Comparison of ENCODE assay signal across 1 cellular context in the genomic region with DNA sequence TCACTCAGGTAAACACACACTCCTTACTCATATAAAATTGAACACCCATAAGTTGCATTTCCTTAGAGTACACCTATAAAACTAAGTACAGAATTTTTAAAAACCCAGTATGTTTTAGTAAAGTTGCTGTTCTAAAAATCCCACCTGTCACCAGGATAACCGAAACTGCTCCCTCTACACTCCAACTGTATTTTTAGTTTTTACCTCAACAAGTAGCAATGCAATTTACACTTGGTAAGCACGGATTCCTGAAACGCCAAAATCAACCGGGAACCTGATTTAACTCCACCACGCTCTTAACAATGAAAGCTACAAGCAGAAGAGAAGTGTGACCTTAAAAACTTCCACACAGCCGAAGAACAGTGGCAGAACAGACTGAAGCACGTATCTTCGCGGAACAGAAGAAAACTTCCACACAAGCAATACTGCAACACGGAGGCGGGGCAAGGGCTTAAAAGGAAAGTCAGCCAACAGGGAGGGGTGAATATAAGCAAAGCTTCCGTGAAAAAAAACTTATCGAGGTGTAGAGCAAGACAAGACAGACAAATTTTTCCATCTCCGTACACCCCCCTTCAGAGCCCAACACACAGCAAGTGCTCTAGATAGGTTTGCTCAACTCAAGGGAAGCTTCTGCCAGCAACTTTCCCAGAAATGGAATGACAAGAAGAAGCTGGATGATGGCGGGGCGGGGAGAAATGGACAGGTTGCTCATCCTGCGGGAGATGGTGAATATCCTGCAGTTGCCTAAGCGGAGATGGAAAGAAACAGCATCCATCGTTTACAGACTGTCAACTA.
A peak's percentile ranks its signal among the peaks of the same experiment; 100 is the strongest.
TF ChIP-seq lines count a peak whose summit lies in the region.

No MANE protein-coding gene starts in this region.

TF ChIP-seq in HepG2, 621 proteins besides CTCF, POLR2A, EP300 and RAD21 (continued from another document and continues in another):
- TF ChIP-seq, protein P1, sequence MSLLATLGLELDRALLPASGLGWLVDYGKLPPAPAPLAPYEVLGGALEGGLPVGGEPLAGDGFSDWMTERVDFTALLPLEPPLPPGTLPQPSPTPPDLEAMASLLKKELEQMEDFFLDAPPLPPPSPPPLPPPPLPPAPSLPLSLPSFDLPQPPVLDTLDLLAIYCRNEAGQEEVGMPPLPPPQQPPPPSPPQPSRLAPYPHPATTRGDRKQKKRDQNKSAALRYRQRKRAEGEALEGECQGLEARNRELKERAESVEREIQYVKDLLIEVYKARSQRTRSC (CRISPR knock-in tag; IDR thresholded peaks at IDR 0.05; ENCODE audit: low read depth): 0 out of 2 replicates have a peak, but pooled peaks have one; percentile 15
- TF ChIP-seq TGIF2 (CRISPR knock-in tag; IDR thresholded peaks at IDR 0.05): peak; percentile 81
- TF ChIP-seq ATF7-NPFF (CRISPR knock-in tag; IDR thresholded peaks at IDR 0.05; ENCODE audit: low read depth): 0 out of 2 replicates have a peak, but pooled peaks have one; percentile 13
- TF ChIP-seq SOX5 (CRISPR knock-in tag; IDR thresholded peaks at IDR 0.05; ENCODE audit: borderline replicate concordance): peak; percentile 19; the same call in 1 of the 2 replicates
- TF ChIP-seq ZNF577 (CRISPR knock-in tag; IDR thresholded peaks at IDR 0.05; ENCODE audit: borderline replicate concordance, low read depth): 0 out of 2 replicates have a peak, but pooled peaks have one; percentile 3
- peak; percentile 21; the same call in 1 of the 2 replicates for TF ChIP-seq ZSCAN9 (CRISPR knock-in tag; IDR thresholded peaks at IDR 0.05; ENCODE audit: borderline replicate concordance)
- TF ChIP-seq, protein P2, sequence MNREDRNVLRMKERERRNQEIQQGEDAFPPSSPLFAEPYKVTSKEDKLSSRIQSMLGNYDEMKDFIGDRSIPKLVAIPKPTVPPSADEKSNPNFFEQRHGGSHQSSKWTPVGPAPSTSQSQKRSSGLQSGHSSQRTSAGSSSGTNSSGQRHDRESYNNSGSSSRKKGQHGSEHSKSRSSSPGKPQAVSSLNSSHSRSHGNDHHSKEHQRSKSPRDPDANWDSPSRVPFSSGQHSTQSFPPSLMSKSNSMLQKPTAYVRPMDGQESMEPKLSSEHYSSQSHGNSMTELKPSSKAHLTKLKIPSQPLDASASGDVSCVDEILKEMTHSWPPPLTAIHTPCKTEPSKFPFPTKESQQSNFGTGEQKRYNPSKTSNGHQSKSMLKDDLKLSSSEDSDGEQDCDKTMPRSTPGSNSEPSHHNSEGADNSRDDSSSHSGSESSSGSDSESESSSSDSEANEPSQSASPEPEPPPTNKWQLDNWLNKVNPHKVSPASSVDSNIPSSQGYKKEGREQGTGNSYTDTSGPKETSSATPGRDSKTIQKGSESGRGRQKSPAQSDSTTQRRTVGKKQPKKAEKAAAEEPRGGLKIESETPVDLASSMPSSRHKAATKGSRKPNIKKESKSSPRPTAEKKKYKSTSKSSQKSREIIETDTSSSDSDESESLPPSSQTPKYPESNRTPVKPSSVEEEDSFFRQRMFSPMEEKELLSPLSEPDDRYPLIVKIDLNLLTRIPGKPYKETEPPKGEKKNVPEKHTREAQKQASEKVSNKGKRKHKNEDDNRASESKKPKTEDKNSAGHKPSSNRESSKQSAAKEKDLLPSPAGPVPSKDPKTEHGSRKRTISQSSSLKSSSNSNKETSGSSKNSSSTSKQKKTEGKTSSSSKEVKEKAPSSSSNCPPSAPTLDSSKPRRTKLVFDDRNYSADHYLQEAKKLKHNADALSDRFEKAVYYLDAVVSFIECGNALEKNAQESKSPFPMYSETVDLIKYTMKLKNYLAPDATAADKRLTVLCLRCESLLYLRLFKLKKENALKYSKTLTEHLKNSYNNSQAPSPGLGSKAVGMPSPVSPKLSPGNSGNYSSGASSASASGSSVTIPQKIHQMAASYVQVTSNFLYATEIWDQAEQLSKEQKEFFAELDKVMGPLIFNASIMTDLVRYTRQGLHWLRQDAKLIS (CRISPR knock-in tag; IDR thresholded peaks at IDR 0.05): peak; percentile 90
- TF ChIP-seq SIX4 (CRISPR knock-in tag; IDR thresholded peaks at IDR 0.05): no peak
- TF ChIP-seq RBFOX2 (IDR thresholded peaks at IDR 0.05; ENCODE audit: low read depth, low read length): peak; percentile 44; the same call in 1 of the 2 replicates
- TF ChIP-seq ZNF788 (CRISPR knock-in tag; IDR thresholded peaks at IDR 0.05; ENCODE audit: borderline replicate concordance): no peak
- 0 out of 2 replicates have a peak, but pooled peaks have one; percentile 45 for TF ChIP-seq KAT7 (CRISPR knock-in tag; IDR thresholded peaks at IDR 0.05; ENCODE audit: borderline replicate concordance)
- TF ChIP-seq MAFG (CRISPR knock-in tag; IDR thresholded peaks at IDR 0.05): no peak
- TF ChIP-seq, protein P3, sequence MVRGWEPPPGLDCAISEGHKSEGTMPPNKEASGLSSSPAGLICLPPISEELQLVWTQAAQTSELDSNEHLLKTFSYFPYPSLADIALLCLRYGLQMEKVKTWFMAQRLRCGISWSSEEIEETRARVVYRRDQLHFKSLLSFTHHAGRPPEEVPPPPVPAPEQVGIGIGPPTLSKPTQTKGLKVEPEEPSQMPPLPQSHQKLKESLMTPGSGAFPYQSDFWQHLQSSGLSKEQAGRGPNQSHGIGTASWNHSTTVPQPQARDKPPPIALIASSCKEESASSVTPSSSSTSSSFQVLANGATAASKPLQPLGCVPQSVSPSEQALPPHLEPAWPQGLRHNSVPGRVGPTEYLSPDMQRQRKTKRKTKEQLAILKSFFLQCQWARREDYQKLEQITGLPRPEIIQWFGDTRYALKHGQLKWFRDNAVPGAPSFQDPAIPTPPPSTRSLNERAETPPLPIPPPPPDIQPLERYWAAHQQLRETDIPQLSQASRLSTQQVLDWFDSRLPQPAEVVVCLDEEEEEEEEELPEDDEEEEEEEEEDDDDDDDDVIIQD (CRISPR knock-in tag; IDR thresholded peaks at IDR 0.05; ENCODE audit: low read depth): 0 out of 2 replicates have a peak, but pooled peaks have one; percentile 36
- TF ChIP-seq HOXA9 (CRISPR knock-in tag; IDR thresholded peaks at IDR 0.05; ENCODE audit: borderline replicate concordance): no peak
- TF ChIP-seq ZNF331 (CRISPR knock-in tag; IDR thresholded peaks at IDR 0.05): 0 out of 2 replicates have a peak, but pooled peaks have one; percentile 10
- TF ChIP-seq ARNTL (CRISPR knock-in tag; IDR thresholded peaks at IDR 0.05): peak; percentile 66
- no peak; the same call in 1 of the 2 replicates for TF ChIP-seq SMYD3 (CRISPR knock-in tag; IDR thresholded peaks at IDR 0.05)
- TF ChIP-seq ZNF747 (CRISPR knock-in tag; IDR thresholded peaks at IDR 0.05; ENCODE audit: borderline replicate concordance): 0 out of 2 replicates have a peak, but pooled peaks have one; percentile 58
- peak; percentile 11; the same call in 1 of the 2 replicates for TF ChIP-seq ZNF782 (CRISPR knock-in tag; IDR thresholded peaks at IDR 0.05; ENCODE audit: borderline replicate concordance)
- TF ChIP-seq KDM5B (CRISPR knock-in tag; IDR thresholded peaks at IDR 0.05; ENCODE audit: borderline replicate concordance): 0 out of 2 replicates have a peak, but pooled peaks have one; percentile 24
- no peak; the same call in 1 of the 2 replicates for TF ChIP-seq TOE1 (CRISPR knock-in tag; IDR thresholded peaks at IDR 0.05)
- TF ChIP-seq, protein P4, sequence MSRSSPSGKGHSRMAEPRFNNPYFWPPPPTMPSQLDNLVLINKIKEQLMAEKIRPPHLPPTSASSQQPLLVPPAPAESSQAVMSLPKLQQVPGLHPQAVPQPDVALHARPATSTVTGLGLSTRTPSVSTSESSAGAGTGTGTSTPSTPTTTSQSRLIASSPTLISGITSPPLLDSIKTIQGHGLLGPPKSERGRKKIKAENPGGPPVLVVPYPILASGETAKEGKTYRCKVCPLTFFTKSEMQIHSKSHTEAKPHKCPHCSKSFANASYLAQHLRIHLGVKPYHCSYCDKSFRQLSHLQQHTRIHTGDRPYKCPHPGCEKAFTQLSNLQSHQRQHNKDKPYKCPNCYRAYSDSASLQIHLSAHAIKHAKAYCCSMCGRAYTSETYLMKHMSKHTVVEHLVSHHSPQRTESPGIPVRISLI (CRISPR knock-in tag; IDR thresholded peaks at IDR 0.05; ENCODE audit: borderline replicate concordance): peak; percentile 64; the same call in 1 of the 2 replicates
- TF ChIP-seq ZNF773 (CRISPR knock-in tag; IDR thresholded peaks at IDR 0.05; ENCODE audit: borderline replicate concordance): no peak
- no peak for TF ChIP-seq CAMTA2 (CRISPR knock-in tag; IDR thresholded peaks at IDR 0.05; ENCODE audit: borderline replicate concordance)
- 0 out of 2 replicates have a peak, but pooled peaks have one; percentile 2 for TF ChIP-seq ZNF772 (CRISPR knock-in tag; IDR thresholded peaks at IDR 0.05)
- TF ChIP-seq, protein P5, sequence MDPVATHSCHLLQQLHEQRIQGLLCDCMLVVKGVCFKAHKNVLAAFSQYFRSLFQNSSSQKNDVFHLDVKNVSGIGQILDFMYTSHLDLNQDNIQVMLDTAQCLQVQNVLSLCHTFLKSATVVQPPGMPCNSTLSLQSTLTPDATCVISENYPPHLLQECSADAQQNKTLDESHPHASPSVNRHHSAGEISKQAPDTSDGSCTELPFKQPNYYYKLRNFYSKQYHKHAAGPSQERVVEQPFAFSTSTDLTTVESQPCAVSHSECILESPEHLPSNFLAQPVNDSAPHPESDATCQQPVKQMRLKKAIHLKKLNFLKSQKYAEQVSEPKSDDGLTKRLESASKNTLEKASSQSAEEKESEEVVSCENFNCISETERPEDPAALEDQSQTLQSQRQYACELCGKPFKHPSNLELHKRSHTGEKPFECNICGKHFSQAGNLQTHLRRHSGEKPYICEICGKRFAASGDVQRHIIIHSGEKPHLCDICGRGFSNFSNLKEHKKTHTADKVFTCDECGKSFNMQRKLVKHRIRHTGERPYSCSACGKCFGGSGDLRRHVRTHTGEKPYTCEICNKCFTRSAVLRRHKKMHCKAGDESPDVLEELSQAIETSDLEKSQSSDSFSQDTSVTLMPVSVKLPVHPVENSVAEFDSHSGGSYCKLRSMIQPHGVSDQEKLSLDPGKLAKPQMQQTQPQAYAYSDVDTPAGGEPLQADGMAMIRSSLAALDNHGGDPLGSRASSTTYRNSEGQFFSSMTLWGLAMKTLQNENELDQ (CRISPR knock-in tag; IDR thresholded peaks at IDR 0.05; ENCODE audit: borderline replicate concordance): 0 out of 2 replicates have a peak, but pooled peaks have one; percentile 26
- no peak for TF ChIP-seq ZNF34 (CRISPR knock-in tag; IDR thresholded peaks at IDR 0.05; ENCODE audit: borderline replicate concordance)
- peak; percentile 58; the same call in 1 of the 2 replicates for TF ChIP-seq ZFAT (CRISPR knock-in tag; conservative IDR thresholded peaks at IDR 0.05)
- TF ChIP-seq, protein P6, sequence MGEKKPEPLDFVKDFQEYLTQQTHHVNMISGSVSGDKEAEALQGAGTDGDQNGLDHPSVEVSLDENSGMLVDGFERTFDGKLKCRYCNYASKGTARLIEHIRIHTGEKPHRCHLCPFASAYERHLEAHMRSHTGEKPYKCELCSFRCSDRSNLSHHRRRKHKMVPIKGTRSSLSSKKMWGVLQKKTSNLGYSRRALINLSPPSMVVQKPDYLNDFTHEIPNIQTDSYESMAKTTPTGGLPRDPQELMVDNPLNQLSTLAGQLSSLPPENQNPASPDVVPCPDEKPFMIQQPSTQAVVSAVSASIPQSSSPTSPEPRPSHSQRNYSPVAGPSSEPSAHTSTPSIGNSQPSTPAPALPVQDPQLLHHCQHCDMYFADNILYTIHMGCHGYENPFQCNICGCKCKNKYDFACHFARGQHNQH (CRISPR knock-in tag; IDR thresholded peaks at IDR 0.05): peak; percentile 29; the same call in 1 of the 2 replicates
- no peak for TF ChIP-seq ZBTB42 (CRISPR knock-in tag; IDR thresholded peaks at IDR 0.05)
- peak; percentile 61; the same call in 1 of the 2 replicates for TF ChIP-seq POLR2G (IDR thresholded peaks at IDR 0.05; ENCODE audit: low read depth, low read length)
- no peak for TF ChIP-seq MATR3 (CRISPR knock-in tag; IDR thresholded peaks at IDR 0.05)
- peak; percentile 31; the same call in 1 of the 2 replicates for TF ChIP-seq TAF1 (CRISPR knock-in tag; IDR thresholded peaks at IDR 0.05)
- peak; percentile 4; the same call in 1 of the 2 replicates for TF ChIP-seq YEATS4 (CRISPR knock-in tag; IDR thresholded peaks at IDR 0.05; ENCODE audit: borderline replicate concordance)
- TF ChIP-seq KLF11 (CRISPR knock-in tag; IDR thresholded peaks at IDR 0.05): no peak
- TF ChIP-seq POLR2AphosphoS5 (IDR thresholded peaks at IDR 0.05; ENCODE audit: low read depth, low read length): peak; percentile 81
- no peak for TF ChIP-seq FOSL2 (CRISPR knock-in tag; IDR thresholded peaks at IDR 0.05)
- TF ChIP-seq, protein P7, sequence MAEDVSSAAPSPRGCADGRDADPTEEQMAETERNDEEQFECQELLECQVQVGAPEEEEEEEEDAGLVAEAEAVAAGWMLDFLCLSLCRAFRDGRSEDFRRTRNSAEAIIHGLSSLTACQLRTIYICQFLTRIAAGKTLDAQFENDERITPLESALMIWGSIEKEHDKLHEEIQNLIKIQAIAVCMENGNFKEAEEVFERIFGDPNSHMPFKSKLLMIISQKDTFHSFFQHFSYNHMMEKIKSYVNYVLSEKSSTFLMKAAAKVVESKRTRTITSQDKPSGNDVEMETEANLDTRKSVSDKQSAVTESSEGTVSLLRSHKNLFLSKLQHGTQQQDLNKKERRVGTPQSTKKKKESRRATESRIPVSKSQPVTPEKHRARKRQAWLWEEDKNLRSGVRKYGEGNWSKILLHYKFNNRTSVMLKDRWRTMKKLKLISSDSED (CRISPR knock-in tag; IDR thresholded peaks at IDR 0.05): no peak
- no peak for TF ChIP-seq ZNF839 (CRISPR knock-in tag; IDR thresholded peaks at IDR 0.05; ENCODE audit: borderline replicate concordance)
- no peak for TF ChIP-seq ZNF432 (CRISPR knock-in tag; IDR thresholded peaks at IDR 0.05; ENCODE audit: borderline replicate concordance)
- TF ChIP-seq, protein P8, sequence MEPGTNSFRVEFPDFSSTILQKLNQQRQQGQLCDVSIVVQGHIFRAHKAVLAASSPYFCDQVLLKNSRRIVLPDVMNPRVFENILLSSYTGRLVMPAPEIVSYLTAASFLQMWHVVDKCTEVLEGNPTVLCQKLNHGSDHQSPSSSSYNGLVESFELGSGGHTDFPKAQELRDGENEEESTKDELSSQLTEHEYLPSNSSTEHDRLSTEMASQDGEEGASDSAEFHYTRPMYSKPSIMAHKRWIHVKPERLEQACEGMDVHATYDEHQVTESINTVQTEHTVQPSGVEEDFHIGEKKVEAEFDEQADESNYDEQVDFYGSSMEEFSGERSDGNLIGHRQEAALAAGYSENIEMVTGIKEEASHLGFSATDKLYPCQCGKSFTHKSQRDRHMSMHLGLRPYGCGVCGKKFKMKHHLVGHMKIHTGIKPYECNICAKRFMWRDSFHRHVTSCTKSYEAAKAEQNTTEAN (CRISPR knock-in tag; conservative IDR thresholded peaks at IDR 0.05): 0 out of 2 replicates have a peak, but pooled peaks have one; percentile 21
- peak; percentile 54; the same call in 1 of the 2 replicates for TF ChIP-seq ZNF792 (CRISPR knock-in tag; IDR thresholded peaks at IDR 0.05)
- TF ChIP-seq, protein P9, sequence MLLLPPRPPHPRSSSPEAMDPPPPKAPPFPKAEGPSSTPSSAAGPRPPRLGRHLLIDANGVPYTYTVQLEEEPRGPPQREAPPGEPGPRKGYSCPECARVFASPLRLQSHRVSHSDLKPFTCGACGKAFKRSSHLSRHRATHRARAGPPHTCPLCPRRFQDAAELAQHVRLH (CRISPR knock-in tag; IDR thresholded peaks at IDR 0.05; ENCODE audit: borderline replicate concordance, low read depth): 0 out of 2 replicates have a peak, but pooled peaks have one; percentile 46
- TF ChIP-seq TBX2 (CRISPR knock-in tag; IDR thresholded peaks at IDR 0.05; ENCODE audit: borderline replicate concordance): peak; percentile 52
- no peak for TF ChIP-seq MZF1 (CRISPR knock-in tag; IDR thresholded peaks at IDR 0.05; ENCODE audit: borderline replicate concordance)
- no peak for TF ChIP-seq ZBTB7B (CRISPR knock-in tag; IDR thresholded peaks at IDR 0.05)
- no peak for TF ChIP-seq SPEN (CRISPR knock-in tag; IDR thresholded peaks at IDR 0.05; ENCODE audit: low read depth)
- TF ChIP-seq NONO (IDR thresholded peaks at IDR 0.05): no peak
- no peak for TF ChIP-seq NONO (CRISPR knock-in tag; conservative IDR thresholded peaks at IDR 0.05)
